Comparison of ENCODE assay signal across 12 cellular contexts in the genomic region with DNA sequence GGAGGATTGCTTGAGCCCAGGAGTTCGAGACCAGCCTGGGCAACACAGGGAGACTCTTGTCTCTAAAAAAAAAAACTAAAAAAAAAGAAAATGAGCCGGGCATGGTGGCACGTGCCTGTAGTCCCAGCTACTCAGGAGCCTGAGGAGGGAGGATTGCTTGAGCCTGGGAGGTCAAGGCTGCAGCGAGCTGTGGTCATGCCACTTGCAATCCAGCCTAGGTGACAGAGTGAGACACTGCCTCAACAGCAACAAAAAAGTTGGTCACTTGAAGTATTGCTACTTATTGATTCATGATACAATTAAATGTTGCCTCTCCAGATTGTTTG. TPM values are rescaled to one million over a fixed set of nuclear protein-coding genes. Genes with fewer than 3 reads are reported as not detected.
DNase-seq lines count a peak whose midpoint lies in the region; ATAC-seq, FAIRE-seq and TF ChIP-seq lines count a peak whose summit lies in the region.
"Had no signal": no experiment of that assay in that cellular context is flagged by ENCODE, and none has a peak within 500 bp of the region (broad histone marks: within the 10 kb centered on the region; RNA-seq: fewer than 3 reads in every experiment).

No MANE protein-coding gene starts in this region.

- peak overlapping the region; percentile 38; the same call in 1 of the 2 replicates for H3K4me2 ChIP-seq in K562 (ENCODE audit: insufficient read depth, low read length)

- peak overlapping the region; percentile 20; the same call in 1 of the 2 replicates for H3K4me3 ChIP-seq in K562
- no peak overlapping the region for H3K4me3 ChIP-seq in naive thymus-derived CD4-positive, alpha-beta T cell (ENCODE audit: low read length)
- H3K4me3 ChIP-seq: sigmoid colon had no signal

- in situ Hi-C loops in K562 (cut with MboI): no loop called here

- intact Hi-C loops in K562 (cut with micrococcal nuclease): no loop called here
- intact Hi-C loops in naive thymus-derived CD4-positive, alpha-beta T cell (cut with micrococcal nuclease): no loop called here

- H2AFZ ChIP-seq in K562 (ENCODE audit: low read depth, low read length): no peak overlapping the region

- H3K9me3 ChIP-seq in ES-I3 (ENCODE audit: control insufficient read depth, insufficient read depth, low read length) (no peaks in the 10 kb centered on the region), K562 (replicated peaks; ENCODE audit: control insufficient read depth, insufficient read depth, low read depth, low read length) (no peaks in the 10 kb centered on the region)
- H3K9me3 ChIP-seq in naive thymus-derived CD4-positive, alpha-beta T cell (ENCODE audit: control insufficient read depth in 2 of 3, low read length in 3 of 3): no peaks in the 10 kb centered on the region
- H3K9me3 ChIP-seq: sigmoid colon, testis had no signal

- 0% methylated on average over 4 of the region's 4 CpGs for WGBS in K562 (ENCODE audit: insufficient coverage, low coverage, missing lambda C conversion rate)

- TF ChIP-seq RAD21 in K562 (CRISPR knock-in tag; conservative IDR thresholded peaks at IDR 0.05 in 1 of 2, IDR thresholded peaks at IDR 0.05 in 1 of 2): no peak

- TF ChIP-seq CTCF in HFFc6 (IDR thresholded peaks at IDR 0.05): no peak
- TF ChIP-seq CTCF in K562 (IDR thresholded peaks at IDR 0.05 in 2 of 3, conservative IDR thresholded peaks at IDR 0.05 in 1 of 3; ENCODE audit: insufficient read depth in 2 of 3, low read depth in 1 of 3, low read length in 3 of 3): no peak

- no peak for TF ChIP-seq POLR2A in K562 (conservative IDR thresholded peaks at IDR 0.05)

- peaks cover 4% of the 10 kb centered on the region for H3K27me3 Mint-ChIP-seq in HFFc6 (ENCODE audit: insufficient read depth)
- peaks cover 3 to 14% (median 9%) of the 10 kb centered on the region in 5 donors for H3K27me3 Mint-ChIP-seq in naive thymus-derived CD4-positive, alpha-beta T cell

- DNase-seq in HFFc6 (no peak), K562 (ENCODE audit: extremely low read depth in 1 of 4, low spot score in 3 of 4) (no peak), NOMO-1 treated with dmso at 0.1 percent for 144 hours (lab: John Stamatoyannopoulos, UW; ENCODE audit: unreplicated experiment) (no peak)
- no peak for DNase-seq in naive thymus-derived CD4-positive, alpha-beta T cell
- no peak for DNase-seq in stimulated activated CD4-positive, alpha-beta T cell treated with anti-CD3 and anti-CD28 coated beads, Interleukin-2, amount 100 ng/mL, for 48 hours
- DNase-seq: sigmoid colon had no signal

- no peak for FAIRE-seq in K562 (lab: Jason Lieb, UNC)

- H4K20me1 ChIP-seq in K562 (replicated peaks; ENCODE audit: control insufficient read depth, insufficient read depth, low read length): no peaks in the 10 kb centered on the region

- CTCF ChIA-PET in K562 (lab: Yijun Ruan, JAX; ENCODE audit: low intra/inter-chr PET ratio): interaction anchor here (0.6 kb wide), 1 partner anchor 80 kb away, joined by 6 read pairs; no protein-coding TSS in a partner anchor
- CTCF ChIA-PET in naive thymus-derived CD4-positive, alpha-beta T cell (lab: Charles Lee): no interaction called here

- H3K9me1 ChIP-seq in K562 (ENCODE audit: control insufficient read depth, insufficient read depth, low read length): no peaks in the 10 kb centered on the region

- no peak for TF ChIP-seq EP300 in K562 (IDR thresholded peaks at IDR 0.05; ENCODE audit: low read length)

- H3K27ac Mint-ChIP-seq in HFFc6: peak overlapping the region; percentile 25
- peak overlapping the region in 2 of 9 donors; percentile 45 to 83 for H3K27ac Mint-ChIP-seq in naive thymus-derived CD4-positive, alpha-beta T cell
- H3K27ac Mint-ChIP-seq: CD4-positive, CD25-positive, alpha-beta regulatory T cell had no signal

- no peaks in the 10 kb centered on the region for H3K79me2 ChIP-seq in K562 (ENCODE audit: control insufficient read depth, insufficient read depth, low read length)

- no peaks in the 10 kb centered on the region for H3K36me3 ChIP-seq in ES-I3 (ENCODE audit: insufficient read depth, low read length)
- H3K36me3 ChIP-seq in K562 (ENCODE audit: control insufficient read depth, insufficient read depth, low read length): no peaks in the 10 kb centered on the region
- no peaks in the 10 kb centered on the region for H3K36me3 ChIP-seq in naive thymus-derived CD4-positive, alpha-beta T cell (ENCODE audit: control insufficient read depth in 2 of 3, insufficient read depth in 3 of 3, low read length in 3 of 3)
- H3K36me3 ChIP-seq: sigmoid colon had no signal

- H3K9me3 Mint-ChIP-seq in HFFc6: no peaks in the 10 kb centered on the region; the same call in 1 of the 2 replicates
- peaks cover 0 to 3% (median 0%) of the 10 kb centered on the region in 11 donors for H3K9me3 Mint-ChIP-seq in naive thymus-derived CD4-positive, alpha-beta T cell
- H3K9me3 Mint-ChIP-seq: T-helper 1 cell treated with Interleukin-12 subunit alpha and Interleukin-12 subunit beta and Interleukin-4 antibody, amounts not matched to agents 30 μg/mL and 1 μg/mL, for 36 hours had no signal

- no peak overlapping the region for H3K27ac ChIP-seq in K562 (ENCODE audit: extremely low read depth, low read depth, low read length)
- no peak overlapping the region for H3K27ac ChIP-seq in naive thymus-derived CD4-positive, alpha-beta T cell (ENCODE audit: low read depth, low read length)
- H3K27ac ChIP-seq: sigmoid colon had no signal

- H3K27me3 ChIP-seq in K562 (ENCODE audit: control insufficient read depth in 2 of 2, insufficient read depth in 2 of 2, low read length in 2 of 2): no peaks in the 10 kb centered on the region
- no peaks in the 10 kb centered on the region for H3K27me3 ChIP-seq in naive thymus-derived CD4-positive, alpha-beta T cell (ENCODE audit: control insufficient read depth in 2 of 2, insufficient read depth in 2 of 2, low read length in 2 of 2)
- H3K27me3 ChIP-seq: sigmoid colon, testis had no signal

- H3K4me1 ChIP-seq in ES-I3 (ENCODE audit: insufficient read depth, low read length) (no peaks in the 10 kb centered on the region), K562 (replicated peaks in 1 of 2; ENCODE audit: control insufficient read depth in 2 of 2, insufficient read depth in 2 of 2, low read length in 2 of 2) (no peaks in the 10 kb centered on the region; a peak in 2 of 5 replicates)
- no peaks in the 10 kb centered on the region for H3K4me1 ChIP-seq in naive thymus-derived CD4-positive, alpha-beta T cell (ENCODE audit: control insufficient read depth in 2 of 2, insufficient read depth in 2 of 2, low read length in 2 of 2)
- H3K4me1 ChIP-seq: testis had no signal

- POLR2A ChIA-PET in K562 (lab: Yijun Ruan, JAX): no interaction called here
- POLR2A ChIA-PET in naive thymus-derived CD4-positive, alpha-beta T cell (lab: Charles Lee): no interaction called here

- H3K4me3 Mint-ChIP-seq in HFFc6: peak overlapping the region; percentile 62; the same call in 1 of the 2 replicates
- H3K4me3 Mint-ChIP-seq in naive thymus-derived CD4-positive, alpha-beta T cell: peak overlapping the region in 6 of 10 donors; percentile 51 to 71 (median 66)

- H3K36me3 Mint-ChIP-seq in HFFc6 (ENCODE audit: low read depth): no peaks in the 10 kb centered on the region
- no peaks in the 10 kb centered on the region for H3K36me3 Mint-ChIP-seq in naive thymus-derived CD4-positive, alpha-beta T cell
- H3K36me3 Mint-ChIP-seq: CD4-positive, CD25-positive, alpha-beta regulatory T cell had no signal

- peak; percentile 18 for ATAC-seq in K562
- no peak for ATAC-seq in naive thymus-derived CD4-positive, alpha-beta T cell
- ATAC-seq in GM18909 (IDR thresholded peaks at IDR 0.05; ENCODE audit: poor library complexity, unreplicated experiment): no peak
- ATAC-seq in GM19324 (IDR thresholded peaks at IDR 0.05; ENCODE audit: low FRiP score, unreplicated experiment): no peak

- H3K9ac ChIP-seq in ES-I3 (ENCODE audit: low read depth, low read length): peak overlapping the region; percentile 58; the same call in 1 of the 2 replicates
- H3K9ac ChIP-seq in K562 (ENCODE audit: insufficient read depth in 1 of 2, low read depth in 2 of 2, low read length in 2 of 2): no peak overlapping the region

- H3K4me1 Mint-ChIP-seq in HFFc6 (ENCODE audit: low read depth): peaks cover 15% of the 10 kb centered on the region
- H3K4me1 Mint-ChIP-seq in naive thymus-derived CD4-positive, alpha-beta T cell: peaks cover 4 to 12% (median 8%) of the 10 kb centered on the region in 7 donors

- no TSS peak for BruUV-seq in K562 (replicated peaks; lab: Mats Ljungman, UMichigan)

RNA-seq across cellular contexts. Expression of a gene that starts 57.9 kb away (rescaled TPM):
- under 1 TPM in 4 of 6 experiments, not detected in 2; 0.05 to 0.28 (median 0.09) TPM for total RNA-seq in HFFc6 (2021; fragmentation: NEBNext Ultra II Directional; extraction: Animal tissue kit (Norgen Biotek cat#: 25700))
- 0.21 TPM in 1 of 2 replicates, not detected in the other for total RNA-seq in K562 (2011; cell fraction: chromatin; rRNA removed; ENCODE audit: low replicate concordance)
- total RNA-seq in K562 (2011; cell fraction: nucleolus; rRNA removed): not detected in 2 replicates
- 0.15 and 0.99 TPM in 2 replicates for total RNA-seq in K562 (2011; cell fraction: nucleoplasm; rRNA removed)
- total RNA-seq in K562 (2014; rRNA removed) (0.27 TPM in 1 of 2 replicates, not detected in the other), K562 (2014; rRNA removed; fragmentation: Illumina TruSeq; extraction: Trizol) (0.04 and 0.06 TPM in 2 replicates), K562 (2015; rRNA removed; fragmentation: Illumina TruSeq; extraction: Trizol) (0.07 TPM in 1 of 2 replicates, not detected in the other), K562 (2021) (0.04 and 0.22 TPM in 2 replicates)
- polyA plus RNA-seq in K562 (2011; rRNA removed) (0.07 and 0.14 TPM in 2 replicates), K562 (2014; fragmentation: Illumina TruSeq; extraction: Trizol) (0.01 TPM in 1 of 2 replicates, not detected in the other), K562 (2014; fragmentation: Nextera tagmentation; extraction: Ambion mirVana) (under 1 TPM; 0.04 to 0.17 TPM), K562 (2014; rRNA removed) (0.08 and 0.41 TPM in 2 replicates)
- not detected in 2 replicates for polyA plus RNA-seq in K562 (2011; cell fraction: cytosol; rRNA removed)
- 0.07 TPM in 1 of 2 replicates, not detected in the other for polyA plus RNA-seq in K562 (2011; cell fraction: nucleus; rRNA removed)
- polyA plus RNA-seq in K562 (2012): 0.03 and 0.06 TPM in 2 replicates
- 0.09 and 0.14 TPM in 2 replicates for polyA minus RNA-seq in K562 (2011; rRNA and poly(A)+ RNA removed)
- 2.7 TPM in 1 of 2 replicates, not detected in the other for polyA minus RNA-seq in K562 (2011; cell fraction: cytosol; rRNA and poly(A)+ RNA removed)
- under 0.01 TPM in 1 of 2 replicates, not detected in the other for polyA minus RNA-seq in K562 (2011; cell fraction: nucleus; rRNA and poly(A)+ RNA removed)
- 1 to 10 TPM in 1 of 5 experiments, under 1 TPM in 4; 0.12 to 1.8 (median 0.51) TPM for total RNA-seq in naive thymus-derived CD4-positive, alpha-beta T cell
- polyA plus RNA-seq in naive thymus-derived CD4-positive, alpha-beta T cell: 1 to 10 TPM; 1.5 to 2.4 TPM
